ENCODE assay signal across 17 cellular contexts in the genomic region with DNA sequence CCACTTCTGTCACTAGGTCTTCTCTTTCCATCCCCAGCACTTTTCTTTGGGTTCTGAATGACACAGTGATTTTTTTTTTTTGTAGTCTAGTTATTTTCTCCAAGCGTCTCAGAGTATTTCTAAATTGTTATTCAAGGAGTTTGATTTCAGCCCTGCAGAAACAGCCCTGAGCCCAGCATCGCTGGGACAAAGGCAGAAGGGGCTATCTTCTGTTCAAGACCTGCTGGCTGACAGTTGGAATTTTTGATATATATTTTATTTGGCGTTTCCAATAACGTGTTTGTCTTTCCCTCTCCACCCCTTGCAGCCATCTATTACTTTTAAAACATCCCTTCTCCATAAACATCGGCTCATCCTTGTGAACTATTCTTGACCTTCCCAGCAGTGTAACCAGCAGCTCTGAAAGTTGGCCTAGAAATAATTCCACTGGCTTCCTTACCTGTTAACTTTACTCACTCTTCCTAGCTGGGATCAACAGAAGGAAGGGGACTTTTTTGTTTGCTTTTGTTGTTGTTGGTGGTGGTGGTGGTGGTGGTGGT. TPM values are rescaled to one million over a fixed set of nuclear protein-coding genes. Genes with fewer than 3 reads are reported as not detected.
A peak's percentile ranks its signal among the peaks of the same experiment; 100 is the strongest.
DNase-seq lines count a peak whose midpoint lies in the region; ATAC-seq and TF ChIP-seq lines count a peak whose summit lies in the region.
"Had no signal": no experiment of that assay in that cellular context is flagged by ENCODE, and none has a peak within 500 bp of the region (broad histone marks: within the 10 kb centered on the region; RNA-seq: fewer than 3 reads in every experiment).

No MANE protein-coding gene starts in this region.

- no peaks in the 10 kb centered on the region for H3K9me3 ChIP-seq in adipocyte (ENCODE audit: control insufficient read depth, low read length)
- H3K9me3 ChIP-seq in neuronal stem cell (replicated peaks in 1 of 2; ENCODE audit: control insufficient read depth in 2 of 2, insufficient read depth in 1 of 2, low read depth in 1 of 2, low read length in 2 of 2), result no peaks in the 10 kb centered on the region

- no peak overlapping the region for H2AK5ac ChIP-seq in neuronal stem cell (ENCODE audit: low read depth, low read length)

- no peaks in the 10 kb centered on the region for H3K27me3 ChIP-seq in adipocyte (replicated peaks; ENCODE audit: control insufficient read depth, insufficient read depth, low read length)
- H3K27me3 ChIP-seq in neuronal stem cell (ENCODE audit: control insufficient read depth in 3 of 3, insufficient read depth in 3 of 3, low read depth in 1 of 3, low read length in 3 of 3), result peaks cover 6 to 33% (median 26%) of the 10 kb centered on the region in 3 experiments

- H3K4me1 ChIP-seq in adipocyte (ENCODE audit: control insufficient read depth, insufficient read depth, low read length) (peaks cover 7% of the 10 kb centered on the region), neuronal stem cell (ENCODE audit: control insufficient read depth in 2 of 2, insufficient read depth in 1 of 2, low read depth in 1 of 2, low read length in 2 of 2) (peaks cover 6 to 13% of the 10 kb centered on the region in 2 donors)

- no peak overlapping the region for H2BK5ac ChIP-seq in neuronal stem cell (ENCODE audit: low read length)

- no peak overlapping the region for H3K14ac ChIP-seq in neuronal stem cell (ENCODE audit: low read length)

- ATAC-seq in GM19467 (IDR thresholded peaks at IDR 0.05; ENCODE audit: unreplicated experiment), result no peak
- ATAC-seq in HG03571 (IDR thresholded peaks at IDR 0.05; ENCODE audit: unreplicated experiment), result no peak
- ATAC-seq: activated CD4-positive, alpha-beta T cell treated with anti-CD3 and anti-CD28 coated beads for 36 hours; left colon; right cardiac atrium had no signal

- H4K8ac ChIP-seq in neuronal stem cell (ENCODE audit: low read depth, low read length), result no peak overlapping the region

- H3K23ac ChIP-seq in neuronal stem cell (ENCODE audit: low read depth, low read length, poor library complexity), result no peak overlapping the region

- no peak overlapping the region for H3K4me2 ChIP-seq in neuronal stem cell (ENCODE audit: insufficient read depth, low read length, poor library complexity, severe bottlenecking)
- H3K4me2 ChIP-seq: BLaER1 had no signal

- no peak overlapping the region for H2BK15ac ChIP-seq in neuronal stem cell (ENCODE audit: low read length)

- no peak overlapping the region for H4K91ac ChIP-seq in neuronal stem cell (ENCODE audit: low read depth, low read length, poor library complexity)

- H3K79me1 ChIP-seq in neuronal stem cell (ENCODE audit: low read depth, low read length), result no peaks in the 10 kb centered on the region

- no peaks in the 10 kb centered on the region for H3K36me3 ChIP-seq in adipocyte (ENCODE audit: control insufficient read depth, insufficient read depth, low read length, severe bottlenecking)
- H3K36me3 ChIP-seq in neuronal stem cell (replicated peaks in 1 of 2; ENCODE audit: control insufficient read depth in 2 of 2, insufficient read depth in 2 of 2, low read length in 2 of 2), result no peaks in the 10 kb centered on the region
- H3K36me3 ChIP-seq: BLaER1 had no signal

- no peak for TF ChIP-seq CTCF in fibroblast of the aortic adventitia (IDR thresholded peaks at IDR 0.05; ENCODE audit: insufficient read depth, low read length)

- H3K4me3 ChIP-seq in adipocyte (ENCODE audit: low read length), result no peak overlapping the region
- peak overlapping the region; percentile 5 for H3K4me3 ChIP-seq in fibroblast of the aortic adventitia (ENCODE audit: low read depth, low read length)
- no peak overlapping the region for H3K4me3 ChIP-seq in neuronal stem cell (ENCODE audit: low read length in 2 of 2)
- H3K4me3 ChIP-seq: BLaER1 had no signal

- peak; percentile 61 for DNase-seq in DMS114 treated with DMSO at 0.1 percent for 48 hours (lab: John Stamatoyannopoulos, UW; ENCODE audit: unreplicated experiment)
- DNase-seq in adipocyte (ENCODE audit: low read depth), result no peak
- peak; percentile 52 for DNase-seq in fibroblast of the aortic adventitia (ENCODE audit: low read depth)
- DNase-seq in neuronal stem cell (ENCODE audit: low spot score), result peak; percentile 15
- no peak for DNase-seq in SKM-1 (lab: John Stamatoyannopoulos, UW; ENCODE audit: unreplicated experiment)
- no peak for DNase-seq in posterior cingulate gyrus
- DNase-seq: NCI-H1092 treated with DMSO at 0.1 percent for 48 hours; NCI-H2171; NCI-H526; stimulated activated CD4-positive, alpha-beta T cell treated with anti-CD3 and anti-CD28 coated beads, Interleukin-15, amount 100 ng/mL, for 24 hours had no signal

- no CpG with 5 or more reads among the region's 5 CpGs for WGBS in neuronal stem cell (ENCODE audit: extremely low coverage in 2 of 2, insufficient read length in 2 of 2, insufficient replicate concordance in 1 of 2), 2 donors

- no peak overlapping the region for H2BK120ac ChIP-seq in neuronal stem cell (ENCODE audit: low read depth, low read length)

- no peak overlapping the region for H3K27ac ChIP-seq in neuronal stem cell (replicated peaks; ENCODE audit: low read length)
- H3K27ac ChIP-seq: BLaER1 had no signal

- no peak overlapping the region for H3K18ac ChIP-seq in neuronal stem cell (ENCODE audit: low read length)

- no peak overlapping the region for H3K4ac ChIP-seq in neuronal stem cell (ENCODE audit: low read length)

- H2AFZ ChIP-seq in neuronal stem cell (ENCODE audit: low read length), result no peak overlapping the region

- H2BK12ac ChIP-seq in neuronal stem cell (ENCODE audit: low read length), result no peak overlapping the region

- H3K9ac ChIP-seq in adipocyte (ENCODE audit: low read length) (peak overlapping the region; percentile 68), neuronal stem cell (ENCODE audit: low read depth, low read length, poor library complexity) (no peak overlapping the region)
- H3K9ac ChIP-seq: BLaER1 had no signal

- intact Hi-C loops in posterior cingulate gyrus (cut with DNase I), result loop anchor here (2.0 to 10.0 kb wide), 2 partner anchors 223 to 521 kb away; no protein-coding TSS in a partner anchor

RNA-seq across cellular contexts. Expression of gene MEIS2, which starts 5.5 kb away (rescaled TPM):
- 43.7 and 84.0 TPM in 2 replicates for total RNA-seq in fibroblast of the aortic adventitia (ENCODE audit: low replicate concordance)
- polyA plus RNA-seq in neuronal stem cell (2013, experiment 1 of 2), result 50.7 TPM
- polyA plus RNA-seq in neuronal stem cell (2013, experiment 2 of 2), result 50.7 TPM
- total RNA-seq: activated CD4-positive, alpha-beta T cell treated with anti-CD3 and anti-CD28 coated beads for 36 hours; activated T-helper 1 cell treated with anti-CD3 and anti-CD28 coated beads, Interleukin-12 subunit alpha, Interleukin-12 subunit beta, Interleukin-2, Interleukin-4 antibody, amounts not matched to agents 30 ng/mL and 10 ng/mL and 1 ng/mL, durations not matched to agents 14 hours and 24 hours and 36 hours had no signal

Comparison
In these comparisons a context has a peak if more than half of its experiments do, and no peak if none do; other contexts are left out.
1. DNase-seq: peak in DMS114 treated with DMSO at 0.1 percent for 48 hours (single experiment), fibroblast of the aortic adventitia (single experiment) and neuronal stem cell (single experiment); none in adipocyte (single experiment), SKM-1 (single experiment) and posterior cingulate gyrus (0 of 10).